Comparison of ENCODE assay signal across 11 cellular contexts in the genomic region with DNA sequence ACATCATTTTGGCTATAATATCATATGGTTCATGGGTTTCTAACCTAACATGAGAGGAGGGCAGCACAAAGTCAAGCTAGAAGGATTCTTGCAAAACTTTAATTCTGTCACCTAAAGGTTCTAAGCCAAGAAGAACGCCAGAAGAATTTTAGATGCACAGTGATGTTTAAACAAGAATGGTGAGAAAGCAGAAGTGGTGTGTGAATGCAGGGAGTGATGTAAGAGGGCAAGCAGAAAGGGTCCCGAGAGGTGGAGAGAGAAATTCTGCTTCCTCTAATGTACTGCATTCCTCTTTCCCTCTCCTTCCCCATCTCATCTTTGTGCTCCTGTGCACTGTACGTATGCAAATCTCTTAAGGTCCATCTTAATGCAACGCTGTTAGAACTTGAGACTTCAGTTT.
A peak's percentile ranks its signal among the peaks of the same experiment; 100 is the strongest.
DNase-seq lines count a peak whose midpoint lies in the region; ATAC-seq and TF ChIP-seq lines count a peak whose summit lies in the region.
"Had no signal": no experiment of that assay in that cellular context is flagged by ENCODE, and none has a peak within 500 bp of the region (broad histone marks: within the 10 kb centered on the region; RNA-seq: fewer than 3 reads in every experiment).

No MANE protein-coding gene starts in this region.

- H2AFZ ChIP-seq in KMS-11 (ENCODE audit: low read depth): peak overlapping the region; percentile 86

- no peaks in the 10 kb centered on the region for H3K36me3 ChIP-seq in BLaER1 treated with 17β-estradiol and CSF1 and Interleukin-3, amounts not matched to agents 10 nM and 100 nM
- no peaks in the 10 kb centered on the region for H3K36me3 ChIP-seq in KMS-11 (ENCODE audit: insufficient read depth)
- H3K36me3 ChIP-seq: cardiac muscle cell, transverse colon had no signal

- H3K9ac ChIP-seq in BLaER1 treated with 17β-estradiol and CSF1 and Interleukin-3, amounts not matched to agents 10 nM and 100 nM: peak overlapping the region in 10 of 11 experiments; percentile 6 to 95 (median 40); a peak in 12 of 22 replicates
- no peak overlapping the region for H3K9ac ChIP-seq in KMS-11

- TF ChIP-seq CTCF in KMS-11 (conservative IDR thresholded peaks at IDR 0.05; ENCODE audit: low read depth, low read length): no peak

- H3K27me3 ChIP-seq in BLaER1 treated with 17β-estradiol and CSF1 and Interleukin-3, amounts not matched to agents 10 nM and 100 nM: no peaks in the 10 kb centered on the region
- no peaks in the 10 kb centered on the region for H3K27me3 ChIP-seq in KMS-11 (ENCODE audit: insufficient read depth, low read depth)

- peak overlapping the region in 2 of 10 experiments; percentile 58 to 59; a peak in 2 of 20 replicates for H3K4me3 ChIP-seq in BLaER1 treated with 17β-estradiol and CSF1 and Interleukin-3, amounts not matched to agents 10 nM and 100 nM
- H3K4me3 ChIP-seq in KMS-11 (IDR thresholded peaks at IDR 0.05; ENCODE audit: insufficient read depth, low read depth, low read length): no peak overlapping the region
- H3K4me3 ChIP-seq: cardiac muscle cell had no signal

- peaks cover 34 to 49% (median 38%) of the 10 kb centered on the region in 10 experiments for H3K4me1 ChIP-seq in BLaER1 treated with 17β-estradiol and CSF1 and Interleukin-3, amounts not matched to agents 10 nM and 100 nM
- H3K4me1 ChIP-seq in KMS-11 (ENCODE audit: low read depth, poor library complexity, severe bottlenecking): peaks cover 19% of the 10 kb centered on the region

- no peaks in the 10 kb centered on the region for H3K9me3 ChIP-seq in BLaER1 treated with 17β-estradiol and CSF1 and Interleukin-3, amounts not matched to agents 10 nM and 100 nM (replicated peaks in 1 of 11)
- H3K9me3 ChIP-seq: transverse colon had no signal

- DNase-seq in SIG-M5 (lab: John Stamatoyannopoulos, UW) (peak; percentile 26), germinal center (ENCODE audit: low spot score) (peak; percentile 22), activated gamma-delta T cell treated with Interleukin-2 at 50 U/mL for 16 hours (no peak), NCI-H774 (lab: John Stamatoyannopoulos, UW) (no peak), NCI-H2081 treated with DMSO at 0.1 percent for 48 hours (lab: John Stamatoyannopoulos, UW) (no peak)
- DNase-seq: SHP77 treated with DMSO at 0.1 percent for 48 hours had no signal

- no peak for ATAC-seq in HG03520 (IDR thresholded peaks at IDR 0.05; ENCODE audit: unreplicated experiment)

- H3K27ac ChIP-seq in BLaER1 treated with 17β-estradiol and CSF1 and Interleukin-3, amounts not matched to agents 10 nM and 100 nM: peak overlapping the region in 8 of 11 experiments; percentile 4 to 99 (median 45); a peak in 11 of 22 replicates
- H3K27ac ChIP-seq in KMS-11: no peak overlapping the region
- H3K27ac ChIP-seq: cardiac muscle cell had no signal

- H3K79me2 ChIP-seq in KMS-11 (ENCODE audit: insufficient read depth, low read depth): no peaks in the 10 kb centered on the region

- peak overlapping the region; percentile 30 to 94 (median 85); a peak in 20 of 22 replicates for H3K4me2 ChIP-seq in BLaER1 treated with 17β-estradiol and CSF1 and Interleukin-3, amounts not matched to agents 10 nM and 100 nM
- H3K4me2 ChIP-seq in KMS-11: peak overlapping the region; percentile 98; the same call in 1 of the 2 replicates

- H4K20me1 ChIP-seq in BLaER1 treated with 17β-estradiol and CSF1 and Interleukin-3, amounts not matched to agents 10 nM and 100 nM: no peaks in the 10 kb centered on the region
- H4K20me1 ChIP-seq in KMS-11 (ENCODE audit: insufficient read depth): no peaks in the 10 kb centered on the region

Comparison
In these comparisons a context has a peak if more than half of its experiments do, and no peak if none do; other contexts are left out.
1. DNase-seq: peak in SIG-M5 (single experiment) and germinal center (single experiment); none in activated gamma-delta T cell treated with Interleukin-2 at 50 U/mL for 16 hours (single experiment), NCI-H774 (single experiment) and NCI-H2081 treated with DMSO at 0.1 percent for 48 hours (single experiment).